Comparison of ENCODE assay signal across 12 cellular contexts in the genomic region with DNA sequence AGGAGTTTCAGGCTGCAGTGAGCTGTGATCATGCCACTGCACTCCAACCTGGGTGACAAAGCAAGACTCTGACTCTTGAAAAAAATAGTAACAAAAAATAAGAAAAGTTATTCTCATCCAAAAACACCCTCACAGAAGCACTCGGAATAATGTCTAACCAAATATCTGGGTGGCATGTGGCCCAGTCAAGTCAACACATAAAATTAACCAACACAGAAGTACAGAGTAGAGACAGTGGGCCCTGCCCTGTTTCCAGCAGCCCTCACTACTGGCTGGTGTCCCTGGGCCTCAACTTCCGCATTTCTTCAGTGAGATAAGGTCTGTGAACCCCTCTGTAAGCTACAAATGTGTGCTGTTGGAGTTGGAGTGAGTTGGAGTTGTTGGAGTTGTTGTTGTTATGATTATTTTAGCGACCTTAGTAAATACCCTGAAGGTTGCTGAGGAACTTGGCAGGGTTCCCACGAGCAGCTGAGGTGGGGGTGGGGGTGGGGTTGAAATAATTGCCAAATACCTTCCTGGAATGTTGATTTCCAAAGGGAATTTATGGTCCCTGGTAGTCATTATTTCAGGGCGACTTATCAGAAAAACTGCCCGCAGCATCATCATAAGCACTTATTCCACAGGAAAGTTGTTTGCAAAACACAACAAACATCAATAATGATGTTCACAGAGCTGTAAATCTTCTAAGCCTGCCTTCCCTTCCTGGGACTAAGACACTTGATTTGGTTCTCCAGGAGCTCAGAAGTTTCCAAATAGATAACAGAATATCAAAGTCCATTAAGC. TPM values are rescaled to one million over a fixed set of nuclear protein-coding genes. Genes with fewer than 3 reads are reported as not detected.
DNase-seq lines count a peak whose midpoint lies in the region; ATAC-seq and TF ChIP-seq lines count a peak whose summit lies in the region.
"Had no signal": no experiment of that assay in that cellular context is flagged by ENCODE, and none has a peak within 500 bp of the region (broad histone marks: within the 10 kb centered on the region; RNA-seq: fewer than 3 reads in every experiment).

No MANE protein-coding gene starts in this region.

- H3K4me3 ChIP-seq in right cardiac atrium (ENCODE audit: low read length) (no peak overlapping the region), heart left ventricle (no peak overlapping the region), esophagus squamous epithelium (no peak overlapping the region)
- H3K4me3 ChIP-seq: cardiac muscle cell had no signal

- TF ChIP-seq CTCF in heart left ventricle (IDR thresholded peaks at IDR 0.05), result no peak
- no peak for TF ChIP-seq CTCF in esophagus squamous epithelium (IDR thresholded peaks at IDR 0.05)

- H3K36me3 ChIP-seq in heart left ventricle, result no peaks in the 10 kb centered on the region
- no peaks in the 10 kb centered on the region for H3K36me3 ChIP-seq in esophagus squamous epithelium
- H3K36me3 ChIP-seq: cardiac muscle cell had no signal

- no peaks in the 10 kb centered on the region for H3K27me3 Mint-ChIP-seq in stimulated activated naive CD8-positive, alpha-beta T cell treated with anti-CD3 and anti-CD28 coated beads, Interleukin-15, amount 100 ng/mL, for 72 hours

- H3K27ac ChIP-seq in right cardiac atrium (ENCODE audit: low read length) (no peak overlapping the region), heart left ventricle (no peak overlapping the region), esophagus squamous epithelium (no peak overlapping the region)
- H3K27ac ChIP-seq: cardiac muscle cell had no signal

- WGBS in right cardiac atrium, result 61% methylated on average over 6 of the region's 6 CpGs
- WGBS in heart left ventricle, 4 donors, result 57 to 64% (median 58%) methylated on average over 6 of the region's 6 CpGs
- 60 to 67% methylated on average over 6 of the region's 6 CpGs for WGBS in esophagus squamous epithelium, 2 donors

- ATAC-seq in right cardiac atrium (peak; percentile 29 to 50), heart left ventricle (no peak), HG03196 (IDR thresholded peaks at IDR 0.05; ENCODE audit: unreplicated experiment) (no peak)
- no peak for ATAC-seq in stimulated activated naive CD8-positive, alpha-beta T cell treated with anti-CD3 and anti-CD28 coated beads, Interleukin-15, amount 100 ng/mL, for 72 hours
- ATAC-seq: activated naive CD4-positive, alpha-beta T cell treated with anti-CD3 and anti-CD28 coated beads, Interleukin-2, amount 50 U/mL, for 72 hours had no signal

- peaks cover 0 to 13% of the 10 kb centered on the region in 2 donors for H3K9me3 Mint-ChIP-seq in stimulated activated naive CD8-positive, alpha-beta T cell treated with anti-CD3 and anti-CD28 coated beads, Interleukin-15, amount 100 ng/mL, for 72 hours
- H3K9me3 Mint-ChIP-seq: activated naive CD4-positive, alpha-beta T cell treated with anti-CD3 and anti-CD28 coated beads, Interleukin-2, amount 50 U/mL, for 72 hours had no signal

- H3K4me3 Mint-ChIP-seq in stimulated activated naive CD8-positive, alpha-beta T cell treated with anti-CD3 and anti-CD28 coated beads, Interleukin-15, amount 100 ng/mL, for 72 hours, result no peak overlapping the region

- H3K27ac Mint-ChIP-seq in stimulated activated naive CD8-positive, alpha-beta T cell treated with anti-CD3 and anti-CD28 coated beads, Interleukin-15, amount 100 ng/mL, for 72 hours, result no peak overlapping the region
- H3K27ac Mint-ChIP-seq: activated naive CD4-positive, alpha-beta T cell treated with anti-CD3 and anti-CD28 coated beads, Interleukin-2, amount 50 U/mL, for 72 hours had no signal

- intact Hi-C loops in right cardiac atrium (cut with DNase I) (loop anchor here in 1 of 4 donors (10.0 kb wide), 1 partner anchor 513 kb away; no protein-coding TSS in a partner anchor), heart left ventricle (cut with DNase I) (loop anchor here in 2 of 10 donors (10.0 kb wide), 2 partner anchors 183 to 513 kb away; no protein-coding TSS in a partner anchor), esophagus squamous epithelium (cut with DNase I) (no loop called here)

- H3K9me3 ChIP-seq in right cardiac atrium (ENCODE audit: control insufficient read depth, low read length), result no peaks in the 10 kb centered on the region
- H3K9me3 ChIP-seq in heart left ventricle, result no peaks in the 10 kb centered on the region
- no peaks in the 10 kb centered on the region for H3K9me3 ChIP-seq in esophagus squamous epithelium

- peaks cover 48% of the 10 kb centered on the region for H3K4me1 Mint-ChIP-seq in stimulated activated naive CD8-positive, alpha-beta T cell treated with anti-CD3 and anti-CD28 coated beads, Interleukin-15, amount 100 ng/mL, for 72 hours

- H3K27me3 ChIP-seq in right cardiac atrium (ENCODE audit: control insufficient read depth, insufficient read depth) (no peaks in the 10 kb centered on the region), heart left ventricle (no peaks in the 10 kb centered on the region), esophagus squamous epithelium (no peaks in the 10 kb centered on the region)
- H3K27me3 ChIP-seq: cardiac muscle cell had no signal

- H3K4me1 ChIP-seq in right cardiac atrium (ENCODE audit: control insufficient read depth, insufficient read depth, low read length) (peaks cover under 1% of the 10 kb centered on the region), heart left ventricle (peaks cover 0 to 14% (median 0%) of the 10 kb centered on the region in 12 donors), esophagus squamous epithelium (peaks cover 0 to 9% (median 0%) of the 10 kb centered on the region in 3 donors)

- no peak for DNase-seq in right cardiac atrium
- no peak for DNase-seq in heart left ventricle
- peak; percentile 46 for DNase-seq in islet precursor cell
- DNase-seq in stimulated activated naive CD8-positive, alpha-beta T cell treated with anti-CD3 and anti-CD28 coated beads, Interleukin-15, amount 100 ng/mL, for 72 hours, result no peak
- DNase-seq in NCI-H2227 (lab: John Stamatoyannopoulos, UW; ENCODE audit: unreplicated experiment), result no peak
- DNase-seq in esophagus squamous epithelium (lab: John Stamatoyannopoulos, UW), result no peak
- DNase-seq: NCI-H226, T1000 had no signal

- TF ChIP-seq POLR2A in heart left ventricle (IDR thresholded peaks at IDR 0.05) (no peak), Raji (IDR thresholded peaks at IDR 0.05; ENCODE audit: insufficient read depth, low read depth, low read length) (peak; percentile 37; the same call in 1 of the 2 replicates), esophagus squamous epithelium (IDR thresholded peaks at IDR 0.05) (no peak)

RNA-seq across cellular contexts. Expression of a gene that starts 30.2 kb away (rescaled TPM):
- total RNA-seq in right cardiac atrium (10 to 100 TPM; 25.8 to 32.0 (median 28.7) TPM), heart left ventricle (10 to 100 TPM; 30.9 to 68.6 (median 37.1) TPM), esophagus squamous epithelium (10 to 100 TPM; 16.5 to 38.0 (median 22.0) TPM)
- polyA plus RNA-seq in right cardiac atrium (29.6 TPM), heart left ventricle (10 to 100 TPM; 15.8 to 35.8 TPM)

Comparison
In these comparisons a context has a peak if more than half of its experiments do, and no peak if none do; other contexts are left out.
1. ATAC-seq: peak in right cardiac atrium (2 of 2); none in heart left ventricle (0 of 4), stimulated activated naive CD8-positive, alpha-beta T cell treated with anti-CD3 and anti-CD28 coated beads, Interleukin-15, amount 100 ng/mL, for 72 hours (single experiment) and HG03196 (single experiment).